Comparison of ENCODE assay signal across 8 cellular contexts in the genomic region with DNA sequence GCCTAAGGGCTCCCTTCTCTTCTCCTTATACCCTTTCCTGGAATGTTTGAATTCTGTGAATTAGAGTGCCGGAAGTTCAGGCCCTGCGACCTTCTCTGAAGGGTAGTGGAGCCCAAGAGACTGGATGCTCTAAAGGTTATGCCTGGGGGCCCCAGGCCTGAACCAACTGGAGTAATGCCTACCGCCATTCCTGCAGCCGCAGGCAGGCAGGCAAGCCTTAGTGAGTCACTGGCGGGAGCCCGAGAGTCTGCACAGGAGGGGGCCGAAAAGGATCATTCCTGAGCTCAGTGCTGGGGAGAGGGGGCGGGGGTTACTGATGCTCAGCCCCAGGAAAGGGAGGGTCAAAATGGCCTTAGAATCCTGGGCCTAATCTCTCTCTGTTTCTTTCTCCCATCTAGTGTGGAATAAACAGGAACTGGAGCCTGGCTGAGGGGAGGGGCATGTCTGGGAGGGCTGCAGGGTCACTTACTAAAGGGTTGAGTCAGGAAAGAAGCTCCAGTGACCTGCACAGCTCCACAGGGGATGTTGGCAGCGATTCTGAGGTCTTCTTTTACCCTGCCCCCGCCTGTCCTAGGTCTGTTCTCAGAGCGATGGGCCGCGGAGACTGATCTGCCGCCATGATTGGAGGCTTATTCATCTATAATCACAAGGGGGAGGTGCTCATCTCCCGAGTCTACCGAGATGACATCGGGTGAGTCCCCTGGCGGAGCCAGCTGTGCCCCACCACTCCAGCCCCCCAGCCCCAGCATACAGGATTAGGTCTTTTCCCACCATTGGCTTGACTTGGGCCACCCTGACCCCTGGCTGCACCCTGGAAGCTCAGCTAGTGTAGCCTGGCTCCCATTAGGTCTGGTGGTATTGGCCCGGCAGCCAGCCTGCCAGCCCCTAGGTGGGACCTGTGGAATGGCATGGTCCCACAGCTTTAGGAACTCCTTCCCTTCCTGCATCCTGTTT. TPM values are rescaled to one million over a fixed set of nuclear protein-coding genes. Genes with fewer than 3 reads are reported as not detected.
DNase-seq lines count a peak whose midpoint lies in the region; ATAC-seq, FAIRE-seq and TF ChIP-seq lines count a peak whose summit lies in the region.

No MANE protein-coding gene starts in this region.

- no peak for FAIRE-seq in GM12891 (lab: Jason Lieb, UNC)

- H3K9ac ChIP-seq in liver (ENCODE audit: low read depth in 1 of 2, low read length in 2 of 2) (peak overlapping the region in 1 of 2 donors; percentile 55), subcutaneous abdominal adipose tissue (ENCODE audit: low read length in 5 of 5) (peak overlapping the region; percentile 58 to 98 (median 93))

- peak overlapping the region; percentile 33 to 94 for H3K27ac ChIP-seq in liver (ENCODE audit: low read depth in 1 of 2, low read length in 2 of 2)
- peak overlapping the region; percentile 94 for H3K27ac ChIP-seq in subcutaneous abdominal adipose tissue (ENCODE audit: low read depth, low read length)

- peaks cover 6 to 29% (median 19%) of the 10 kb centered on the region in 4 donors for H3K4me1 ChIP-seq in liver (ENCODE audit: control insufficient read depth in 4 of 4, insufficient read depth in 4 of 4, low read length in 3 of 4)
- H3K4me1 ChIP-seq in subcutaneous abdominal adipose tissue (ENCODE audit: control insufficient read depth in 5 of 5, insufficient read depth in 5 of 5, low read length in 5 of 5) = peaks cover 17 to 67% (median 64%) of the 10 kb centered on the region in 5 donors

- H3K27me3 ChIP-seq in liver (ENCODE audit: control insufficient read depth in 4 of 4, insufficient read depth in 4 of 4, low read length in 3 of 4) (no peaks in the 10 kb centered on the region), subcutaneous abdominal adipose tissue (ENCODE audit: control insufficient read depth in 5 of 5, insufficient read depth in 4 of 5, low read length in 5 of 5) (no peaks in the 10 kb centered on the region)

- H3K36me3 ChIP-seq in liver (ENCODE audit: control insufficient read depth in 4 of 4, insufficient read depth in 3 of 4, low read depth in 1 of 4, low read length in 3 of 4) (peaks cover 11 to 43% (median 27%) of the 10 kb centered on the region in 4 donors), subcutaneous abdominal adipose tissue (ENCODE audit: control insufficient read depth in 5 of 5, insufficient read depth in 5 of 5, low read length in 5 of 5) (peaks cover 2 to 53% (median 50%) of the 10 kb centered on the region in 5 donors)

- H3K4me3 ChIP-seq in liver (ENCODE audit: low read depth in 1 of 3, low read length in 3 of 3) (peak overlapping the region; percentile 9 to 79 (median 40)), subcutaneous abdominal adipose tissue (ENCODE audit: low read depth in 1 of 5, low read length in 5 of 5) (peak overlapping the region; percentile 87 to 97 (median 94))

- TF ChIP-seq POLR2A in GM12891 (IDR thresholded peaks at IDR 0.05; ENCODE audit: low read depth, low read length) = no peak

- intact Hi-C loops in Right ventricle myocardium inferior (cut with DNase I) (loop anchor here (1.0 kb wide), 1 partner anchor 9 kb away; no protein-coding TSS in a partner anchor), cardiac septum (cut with DNase I) (no loop called here)

- no peaks in the 10 kb centered on the region for H3K9me3 ChIP-seq in liver (ENCODE audit: control insufficient read depth in 4 of 4, low read length in 3 of 4)
- H3K9me3 ChIP-seq in subcutaneous abdominal adipose tissue (ENCODE audit: control insufficient read depth in 5 of 5, low read length in 5 of 5) = no peaks in the 10 kb centered on the region

- ATAC-seq in Right ventricle myocardium inferior (peak; percentile 8), GM21825 (IDR thresholded peaks at IDR 0.05; ENCODE audit: unreplicated experiment) (no peak)

- no peak for TF ChIP-seq RAD21 in liver (IDR thresholded peaks at IDR 0.05)

- no peak for DNase-seq in Right ventricle myocardium inferior (ENCODE audit: missing footprints)
- DNase-seq in cardiac septum (ENCODE audit: low spot score) = no peak
- DNase-seq in RPMI7951 (ENCODE audit: low read depth) = peak; percentile 97
- peak; percentile 73 to 91 for DNase-seq in dermis microvascular lymphatic vessel endothelial cell (ENCODE audit: low read depth in 2 of 2)
- no peak for DNase-seq in GM12891 (ENCODE audit: insufficient read length, low spot score)

- no peak for TF ChIP-seq CTCF in liver (IDR thresholded peaks at IDR 0.05; ENCODE audit: low read depth, low read length, missing input control)

- WGBS in liver = 71% methylated on average over 19 of the region's 19 CpGs

TF ChIP-seq in liver, 16 proteins besides CTCF, POLR2A, EP300 and RAD21 (continues in another document):
- TF ChIP-seq TAF1 (conservative IDR thresholded peaks at IDR 0.05) (no peak), GABPA (IDR thresholded peaks at IDR 0.05 in 1 of 2, conservative IDR thresholded peaks at IDR 0.05 in 1 of 2) (no peak), MAX (IDR thresholded peaks at IDR 0.05) (no peak), HNF4A (conservative IDR thresholded peaks at IDR 0.05) (no peak), RXRA (IDR thresholded peaks at IDR 0.05) (peak in 1 of 2 donors; percentile 27), HNF4G (IDR thresholded peaks at IDR 0.05) (no peak), EGR1 (IDR thresholded peaks at IDR 0.05; ENCODE audit: low read depth in 2 of 2) (no peak), YY1 (IDR thresholded peaks at IDR 0.05) (peak; percentile 47), JUND (IDR thresholded peaks at IDR 0.05) (no peak), FOXA1 (IDR thresholded peaks at IDR 0.05) (no peak)

TF ChIP-seq in GM12891, 5 proteins besides CTCF, POLR2A, EP300 and RAD21:
- TF ChIP-seq SPI1 (IDR thresholded peaks at IDR 0.05; ENCODE audit: low read depth, low read length) (no peak), TAF1 (IDR thresholded peaks at IDR 0.05; ENCODE audit: low read depth, low read length) (no peak), POLR2AphosphoS5 (IDR thresholded peaks at IDR 0.05; ENCODE audit: low read depth, low read length) (no peak), PAX5 (IDR thresholded peaks at IDR 0.05; ENCODE audit: insufficient read depth, low read length, severe bottlenecking) (no peak), POU2F2 (IDR thresholded peaks at IDR 0.05; ENCODE audit: low read depth, low read length) (no peak)

RNA-seq across cellular contexts. Expression of gene AP2M1, which starts 2.0 kb away (rescaled TPM):
- total RNA-seq in Right ventricle myocardium inferior = 269 TPM
- total RNA-seq in cardiac septum = 317 TPM
- 699 and 754 TPM in 2 replicates for total RNA-seq in RPMI7951 (2014; rRNA removed; shearing (Covaris generic))
- total RNA-seq in dermis microvascular lymphatic vessel endothelial cell = 379 and 607 TPM in 2 replicates
- 100 to 1,000 TPM; 114 to 200 TPM for total RNA-seq in liver
- 100 to 1,000 TPM in 1 of 2 donors, 10 to 100 TPM in 1; 71.9 to 155 TPM for polyA plus RNA-seq in liver
- polyA plus RNA-seq in GM12891 (2012; ENCODE audit: low read depth, missing spikeins) = 183 TPM

RNA-seq across cellular contexts. Expression of gene ABCF3, which starts 9.3 kb away (rescaled TPM):
- 68.2 TPM for total RNA-seq in Right ventricle myocardium inferior
- 61.5 TPM for total RNA-seq in cardiac septum
- total RNA-seq in RPMI7951 (2014; rRNA removed; shearing (Covaris generic)) = 27.2 and 33.4 TPM in 2 replicates
- 45.7 and 73.1 TPM in 2 replicates for total RNA-seq in dermis microvascular lymphatic vessel endothelial cell
- total RNA-seq in liver = 10 to 100 TPM; 28.1 to 59.2 TPM
- polyA plus RNA-seq in liver = 10 to 100 TPM; 29.7 to 37.8 TPM
- 29.8 TPM for polyA plus RNA-seq in GM12891 (2012; ENCODE audit: low read depth, missing spikeins)

RNA-seq across cellular contexts. Expression of gene DVL3, which starts 21.5 kb away (rescaled TPM):
- total RNA-seq in Right ventricle myocardium inferior (60.7 TPM), cardiac septum (68.6 TPM), dermis microvascular lymphatic vessel endothelial cell (13.9 and 28.1 TPM in 2 replicates), liver (10 to 100 TPM; 19.2 to 26.3 TPM)
- total RNA-seq in RPMI7951 (2014; rRNA removed; shearing (Covaris generic)) = 21.9 and 27.8 TPM in 2 replicates
- 10 to 100 TPM in 1 of 2 donors, 1 to 10 TPM in 1; 8.6 to 15.7 TPM for polyA plus RNA-seq in liver
- polyA plus RNA-seq in GM12891 (2012; ENCODE audit: low read depth, missing spikeins) = 21.4 TPM

RNA-seq across cellular contexts. Expression of gene EIF2B5, which starts 41.5 kb away (rescaled TPM):
- total RNA-seq in Right ventricle myocardium inferior (32.2 TPM), cardiac septum (33.4 TPM), dermis microvascular lymphatic vessel endothelial cell (31.5 and 38.3 TPM in 2 replicates), liver (10 to 100 TPM; 28.2 to 34.3 TPM)
- 42.1 and 52.0 TPM in 2 replicates for total RNA-seq in RPMI7951 (2014; rRNA removed; shearing (Covaris generic))
- polyA plus RNA-seq in liver = 10 to 100 TPM; 19.0 to 20.6 TPM
- polyA plus RNA-seq in GM12891 (2012; ENCODE audit: low read depth, missing spikeins) = 33.8 TPM

RNA-seq across cellular contexts. Expression of gene VWA5B2, which starts 52.7 kb away (rescaled TPM):
- not detected for total RNA-seq in Right ventricle myocardium inferior
- not detected for total RNA-seq in cardiac septum
- total RNA-seq in RPMI7951 (2014; rRNA removed; shearing (Covaris generic)) = not detected in 2 replicates
- not detected in 2 replicates for total RNA-seq in dermis microvascular lymphatic vessel endothelial cell
- total RNA-seq in liver = under 1 TPM; under 0.01 to 0.14 TPM
- under 1 TPM in 1 of 2 donors, not detected in 1; 0.08 TPM for polyA plus RNA-seq in liver
- polyA plus RNA-seq in GM12891 (2012; ENCODE audit: low read depth, missing spikeins) = 0.08 TPM

Comparison
In these comparisons a context has a peak if more than half of its experiments do, and no peak if none do; other contexts are left out.
1. DNase-seq: peak in RPMI7951 (single experiment) and dermis microvascular lymphatic vessel endothelial cell (2 of 2); none in Right ventricle myocardium inferior (single experiment), cardiac septum (single experiment) and GM12891 (single experiment).